ENCODE assay signal across 1 cellular context in the genomic region with DNA sequence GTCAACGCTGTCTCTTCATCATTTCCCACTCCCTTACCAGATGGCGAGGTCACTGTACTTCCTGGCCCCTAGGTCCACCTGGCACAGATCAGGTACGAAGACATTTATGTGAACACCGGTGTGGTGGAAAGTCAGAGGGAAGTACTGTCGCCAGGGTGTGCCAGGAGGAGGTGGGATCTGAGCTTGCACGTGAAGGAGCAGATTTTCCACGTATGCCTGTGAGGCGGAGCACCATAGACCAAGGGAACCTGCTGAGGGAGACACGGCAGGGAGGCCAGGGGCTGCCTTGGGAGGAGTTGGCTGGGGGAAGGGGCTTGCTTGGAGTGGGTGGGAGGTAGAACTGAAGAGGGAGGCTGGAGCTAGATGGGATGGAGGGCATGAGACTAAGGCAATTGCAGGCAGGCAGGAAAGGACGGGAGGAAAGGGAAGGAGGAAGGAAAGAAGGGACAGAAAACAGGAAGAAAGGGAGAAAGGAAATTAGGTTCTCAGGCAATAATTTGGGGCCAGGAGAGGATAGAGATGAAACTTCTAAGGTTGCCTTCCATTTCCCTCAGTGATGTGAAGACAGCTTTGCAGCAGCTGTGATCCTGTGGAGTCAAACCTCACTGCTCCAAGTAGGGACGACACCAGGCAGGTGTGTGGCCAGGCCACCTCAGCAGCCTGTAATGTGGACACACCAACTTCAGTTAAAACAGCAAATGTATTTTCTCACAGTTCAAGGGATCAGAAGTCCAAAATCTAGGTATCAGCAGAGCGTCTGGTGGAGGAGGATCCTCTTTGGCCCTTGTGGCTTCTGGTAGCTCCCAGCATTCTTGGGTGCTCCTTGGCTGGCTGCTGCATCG.
TF ChIP-seq lines count a peak whose summit lies in the region.

No MANE protein-coding gene starts in this region.

TF ChIP-seq in endothelial cell of umbilical vein, 7 proteins besides CTCF, POLR2A, EP300 and RAD21:
- no peak for TF ChIP-seq EZH2 (IDR thresholded peaks at IDR 0.05; ENCODE audit: borderline replicate concordance, low read depth, low read length, severe bottlenecking)
- TF ChIP-seq GATA2 (IDR thresholded peaks at IDR 0.05; ENCODE audit: insufficient read depth, insufficient read length, low read depth, low read length), result no peak
- TF ChIP-seq JUN (IDR thresholded peaks at IDR 0.05; ENCODE audit: borderline replicate concordance, insufficient read depth, insufficient read length, low read depth), result no peak
- TF ChIP-seq, protein P1, sequence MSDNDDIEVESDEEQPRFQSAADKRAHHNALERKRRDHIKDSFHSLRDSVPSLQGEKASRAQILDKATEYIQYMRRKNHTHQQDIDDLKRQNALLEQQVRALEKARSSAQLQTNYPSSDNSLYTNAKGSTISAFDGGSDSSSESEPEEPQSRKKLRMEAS (IDR thresholded peaks at IDR 0.05; ENCODE audit: insufficient read depth, insufficient read length), result no peak
- no peak for TF ChIP-seq MYC (IDR thresholded peaks at IDR 0.05; ENCODE audit: low read depth, low read length)
- no peak for TF ChIP-seq POLR2AphosphoS5 (IDR thresholded peaks at IDR 0.05; ENCODE audit: insufficient read depth, low read depth, low read length)
